In the genomic region with DNA sequence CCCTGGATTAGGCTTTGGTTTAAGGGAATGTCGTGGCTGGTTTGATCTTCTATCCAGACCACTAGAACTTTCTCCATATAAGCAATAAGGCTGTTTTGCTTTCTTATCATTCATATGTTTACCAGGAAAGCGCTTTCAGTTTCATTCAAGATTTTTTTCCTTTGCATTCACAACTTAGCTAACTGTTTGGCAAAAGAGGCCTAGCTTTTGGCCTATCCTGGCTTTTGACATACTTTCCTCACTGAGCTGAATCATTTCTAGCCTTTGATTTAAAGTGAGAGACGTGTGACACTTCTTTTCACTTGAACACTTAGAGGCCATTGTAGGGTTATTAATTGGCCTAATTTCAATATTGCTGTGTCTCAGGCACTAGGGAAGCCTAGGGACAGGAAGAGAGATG, we compare ENCODE assay signal across 13 cellular contexts. TPM values are rescaled to one million over a fixed set of nuclear protein-coding genes. Genes with fewer than 3 reads are reported as not detected.
DNase-seq lines count a peak whose midpoint lies in the region; ATAC-seq and TF ChIP-seq lines count a peak whose summit lies in the region.
"Had no signal": no experiment of that assay in that cellular context is flagged by ENCODE, and none has a peak within 500 bp of the region (broad histone marks: within the 10 kb centered on the region; RNA-seq: fewer than 3 reads in every experiment).

No MANE protein-coding gene starts in this region.

- H3K4ac ChIP-seq in mesenchymal stem cell (ENCODE audit: low read depth in 1 of 2, low read length in 2 of 2) = no peak overlapping the region

- no peak overlapping the region for H4K8ac ChIP-seq in mesenchymal stem cell (ENCODE audit: low read length)

- H3K9me3 ChIP-seq in mesenchymal stem cell (ENCODE audit: control insufficient read depth, low read length) = no peaks in the 10 kb centered on the region
- no peaks in the 10 kb centered on the region for H3K9me3 ChIP-seq in upper lobe of right lung
- no peaks in the 10 kb centered on the region for H3K9me3 ChIP-seq in Peyer's patch

- H3K4me3 ChIP-seq in coronary artery (no peak overlapping the region), mesenchymal stem cell (ENCODE audit: insufficient read depth in 1 of 2, low read depth in 1 of 2, low read length in 2 of 2) (no peak overlapping the region), upper lobe of right lung (no peak overlapping the region), Peyer's patch (no peak overlapping the region)

- H3K4me2 ChIP-seq in mesenchymal stem cell (ENCODE audit: low read length, poor library complexity, severe bottlenecking) = no peak overlapping the region

- peaks cover 3% of the 10 kb centered on the region for H3K27me3 Mint-ChIP-seq in activated naive CD4-positive, alpha-beta T cell treated with anti-CD3 and anti-CD28 coated beads, Interleukin-2, amount 10 ng/mL, durations not matched to agents 7 days and 5 days
- no peaks in the 10 kb centered on the region for H3K27me3 Mint-ChIP-seq in activated naive CD4-positive, alpha-beta T cell treated with anti-CD3 and anti-CD28 coated beads for 36 hours (ENCODE audit: low read depth)

- peaks cover 11% of the 10 kb centered on the region for H3K36me3 Mint-ChIP-seq in activated naive CD4-positive, alpha-beta T cell treated with anti-CD3 and anti-CD28 coated beads, Interleukin-2, amount 10 ng/mL, durations not matched to agents 7 days and 5 days
- peaks cover 2% of the 10 kb centered on the region for H3K36me3 Mint-ChIP-seq in activated naive CD4-positive, alpha-beta T cell treated with anti-CD3 and anti-CD28 coated beads for 36 hours (ENCODE audit: low read depth)

- WGBS in mesenchymal stem cell = 95% methylated on average over 2 of the region's 3 CpGs

- no peak overlapping the region for H2BK12ac ChIP-seq in mesenchymal stem cell (ENCODE audit: low read length in 2 of 2)

- TF ChIP-seq CTCF in coronary artery (IDR thresholded peaks at IDR 0.05) = no peak
- no peak for TF ChIP-seq CTCF in upper lobe of right lung (IDR thresholded peaks at IDR 0.05)
- TF ChIP-seq CTCF in Peyer's patch (IDR thresholded peaks at IDR 0.05) = no peak

- CTCF ChIA-PET in activated naive CD4-positive, alpha-beta T cell treated with anti-CD3 and anti-CD28 coated beads, Interleukin-2, amount 10 ng/mL, durations not matched to agents 7 days and 5 days (lab: Charles Lee) = interaction anchor here (3.1 kb wide), 1 partner anchor 85 kb away, joined by 37 read pairs; no protein-coding TSS in a partner anchor
- CTCF ChIA-PET in activated naive CD4-positive, alpha-beta T cell treated with anti-CD3 and anti-CD28 coated beads for 36 hours (lab: Charles Lee) = interaction anchor here (1.0 to 3.5 kb wide), 8 partner anchors 20 to 143 kb away, joined by 3 to 43 read pairs (median 10); no protein-coding TSS in a partner anchor

- no peak overlapping the region for H3K14ac ChIP-seq in mesenchymal stem cell (ENCODE audit: low read length in 2 of 2)

- peak overlapping the region; percentile 82 for H3K27ac Mint-ChIP-seq in activated naive CD4-positive, alpha-beta T cell treated with anti-CD3 and anti-CD28 coated beads, Interleukin-2, amount 10 ng/mL, durations not matched to agents 7 days and 5 days
- H3K27ac Mint-ChIP-seq in activated naive CD4-positive, alpha-beta T cell treated with anti-CD3 and anti-CD28 coated beads for 36 hours = no peak overlapping the region

- no peak for TF ChIP-seq POLR2A in Peyer's patch (IDR thresholded peaks at IDR 0.05)

- H3K36me3 ChIP-seq in mesenchymal stem cell (ENCODE audit: control insufficient read depth in 1 of 2, insufficient read depth in 2 of 2, low read depth in 1 of 2, low read length in 2 of 2) (no peaks in the 10 kb centered on the region), upper lobe of right lung (no peaks in the 10 kb centered on the region), Peyer's patch (no peaks in the 10 kb centered on the region)

- no peak for ATAC-seq in upper lobe of right lung

- no peaks in the 10 kb centered on the region for H3K79me1 ChIP-seq in mesenchymal stem cell (replicated peaks; ENCODE audit: low read length, poor library complexity, severe bottlenecking)

- no peak overlapping the region for H3K23ac ChIP-seq in mesenchymal stem cell (ENCODE audit: low read length in 2 of 2)

- peak overlapping the region; percentile 52 to 61 for H3K27ac ChIP-seq in coronary artery
- H3K27ac ChIP-seq in mesenchymal stem cell (ENCODE audit: low read length, poor library complexity, severe bottlenecking) = no peak overlapping the region
- peak overlapping the region; percentile 61 for H3K27ac ChIP-seq in upper lobe of right lung
- peak overlapping the region in 2 of 4 donors; percentile 17 to 30 for H3K27ac ChIP-seq in Peyer's patch

- H3K27me3 ChIP-seq in mesenchymal stem cell (ENCODE audit: control insufficient read depth in 1 of 2, insufficient read depth in 1 of 2, low read length in 2 of 2) (no peaks in the 10 kb centered on the region), upper lobe of right lung (no peaks in the 10 kb centered on the region), Peyer's patch (no peaks in the 10 kb centered on the region)

- peak overlapping the region; percentile 40 for H3K9ac ChIP-seq in mesenchymal stem cell (ENCODE audit: low read length)

- H2AFZ ChIP-seq in mesenchymal stem cell (ENCODE audit: low read depth, low read length) = no peak overlapping the region

- H3K18ac ChIP-seq in mesenchymal stem cell (ENCODE audit: low read depth in 1 of 2, low read length in 2 of 2) = peak overlapping the region in 1 of 2 experiments; percentile 29

- H3K9me3 Mint-ChIP-seq in activated naive CD4-positive, alpha-beta T cell treated with anti-CD3 and anti-CD28 coated beads, Interleukin-2, amount 10 ng/mL, durations not matched to agents 7 days and 5 days = no peaks in the 10 kb centered on the region
- no peaks in the 10 kb centered on the region for H3K9me3 Mint-ChIP-seq in activated naive CD4-positive, alpha-beta T cell treated with anti-CD3 and anti-CD28 coated beads for 36 hours

- H3K4me1 Mint-ChIP-seq in activated naive CD4-positive, alpha-beta T cell treated with anti-CD3 and anti-CD28 coated beads, Interleukin-2, amount 10 ng/mL, durations not matched to agents 7 days and 5 days = peaks cover 25% of the 10 kb centered on the region
- peaks cover 28% of the 10 kb centered on the region for H3K4me1 Mint-ChIP-seq in activated naive CD4-positive, alpha-beta T cell treated with anti-CD3 and anti-CD28 coated beads for 36 hours (ENCODE audit: low read depth)

- H3K4me1 ChIP-seq in mesenchymal stem cell (ENCODE audit: control insufficient read depth, insufficient read depth, low read depth, low read length) (peaks cover 5% of the 10 kb centered on the region), upper lobe of right lung (peaks cover 8% of the 10 kb centered on the region), Peyer's patch (no peaks in the 10 kb centered on the region)

- no peak overlapping the region for H2BK15ac ChIP-seq in mesenchymal stem cell (ENCODE audit: low read depth, poor library complexity, severe bottlenecking)

- no peak overlapping the region for H3K4me3 Mint-ChIP-seq in activated naive CD4-positive, alpha-beta T cell treated with anti-CD3 and anti-CD28 coated beads, Interleukin-2, amount 10 ng/mL, durations not matched to agents 7 days and 5 days
- H3K4me3 Mint-ChIP-seq in activated naive CD4-positive, alpha-beta T cell treated with anti-CD3 and anti-CD28 coated beads for 36 hours = no peak overlapping the region

- no peak overlapping the region for H2BK120ac ChIP-seq in mesenchymal stem cell (ENCODE audit: low read depth, low read length)

- no peak overlapping the region for H2BK5ac ChIP-seq in mesenchymal stem cell (ENCODE audit: low read depth, low read length, poor library complexity, severe bottlenecking)

- intact Hi-C loops in activated naive CD4-positive, alpha-beta T cell treated with anti-CD3 and anti-CD28 coated beads for 36 hours (cut with micrococcal nuclease) = loop anchor here (5.0 kb wide), 1 partner anchor 290 kb away; the partner anchor contains the start of gene ECI2
- intact Hi-C loops in upper lobe of right lung (cut with DNase I) = loop anchor here (10.0 kb wide), 1 partner anchor 103 kb away; no protein-coding TSS in a partner anchor

- no peak overlapping the region for H2AK5ac ChIP-seq in mesenchymal stem cell (ENCODE audit: low read length, severe bottlenecking)

- H4K91ac ChIP-seq in mesenchymal stem cell (ENCODE audit: low read length) = no peak overlapping the region

- DNase-seq in activated naive CD4-positive, alpha-beta T cell treated with anti-CD3 and anti-CD28 coated beads, Interleukin-2, amount 10 ng/mL, durations not matched to agents 7 days and 5 days = no peak
- DNase-seq in activated naive CD4-positive, alpha-beta T cell treated with anti-CD3 and anti-CD28 coated beads for 36 hours = no peak
- DNase-seq in coronary artery (ENCODE audit: low spot score) (no peak), mesenchymal stem cell (peak; percentile 54), upper lobe of right lung (no peak), NCI-H69 (lab: John Stamatoyannopoulos, UW) (no peak), NCI-H146 treated with DMSO at 0.1 percent for 48 hours (lab: John Stamatoyannopoulos, UW; ENCODE audit: unreplicated experiment) (no peak), Peyer's patch (no peak)
- DNase-seq: dermis blood vessel endothelial cell, DMS79, kidney glomerular epithelial cell, NCI-H1105 treated with DMSO at 0.1 percent for 48 hours, NCI-H446 treated with DMSO at 0.1 percent for 48 hours had no signal

RNA-seq across cellular contexts. Expression of gene FAM50B, which starts 1.7 kb away (rescaled TPM):
- total RNA-seq in activated naive CD4-positive, alpha-beta T cell treated with anti-CD3 and anti-CD28 coated beads for 36 hours = 1 to 10 TPM; 4.4 to 5.1 TPM
- 2.1 TPM for polyA plus RNA-seq in mesenchymal stem cell (2013, experiment 1 of 2)
- 2.1 TPM for polyA plus RNA-seq in mesenchymal stem cell (2013, experiment 2 of 2)
- total RNA-seq in upper lobe of right lung (13.1 TPM), Peyer's patch (10 to 100 TPM in 1 of 4 donors, 1 to 10 TPM in 3; 3.3 to 10.7 (median 4.7) TPM)
